17 cellular contexts compared by ENCODE assay signal in genomic region chr17:16495980-16496819, GRCh38. TPM values are rescaled to one million over a fixed set of nuclear protein-coding genes. Genes with fewer than 3 reads are reported as not detected.
A peak's percentile ranks its signal among the peaks of the same experiment; 100 is the strongest.
DNase-seq lines count a peak whose midpoint lies in the region; ATAC-seq and TF ChIP-seq lines count a peak whose summit lies in the region.
"Had no signal": no experiment of that assay in that cellular context is flagged by ENCODE, and none has a peak within 500 bp of the region (broad histone marks: within the 10 kb centered on the region; RNA-seq: fewer than 3 reads in every experiment).

No MANE protein-coding gene starts in this region.

- H3K9me3 ChIP-seq in CD4-positive, alpha-beta T cell (ENCODE audit: control insufficient read depth, low read length) = no peaks in the 10 kb centered on the region
- H3K9me3 ChIP-seq in NT2/D1 (ENCODE audit: insufficient read depth, low read length) (no peaks in the 10 kb centered on the region), spleen (no peaks in the 10 kb centered on the region), OCI-LY7 (ENCODE audit: low read length) (no peaks in the 10 kb centered on the region)
- H3K9me3 ChIP-seq: A549 had no signal

- peaks cover under 1% of the 10 kb centered on the region for H3K4me1 Mint-ChIP-seq in CD4-positive, alpha-beta T cell (ENCODE audit: low read depth)
- H3K4me1 Mint-ChIP-seq in glutamatergic neuron (ENCODE audit: low read depth, unreplicated experiment) = peaks cover 6% of the 10 kb centered on the region

- no peaks in the 10 kb centered on the region for H3K27me3 ChIP-seq in CD4-positive, alpha-beta T cell (ENCODE audit: control insufficient read depth, insufficient read depth, low read length)
- H3K27me3 ChIP-seq in NT2/D1 (ENCODE audit: insufficient read depth, insufficient read length) (peaks cover 26% of the 10 kb centered on the region), spleen (replicated peaks in 1 of 7) (peaks cover 0 to 19% (median 0%) of the 10 kb centered on the region in 7 donors)

- peaks cover 5% of the 10 kb centered on the region for H3K4me1 ChIP-seq in NT2/D1 (ENCODE audit: insufficient read depth, insufficient read length)
- H3K4me1 ChIP-seq in spleen = peaks cover 0 to 15% (median 8%) of the 10 kb centered on the region in 6 donors
- no peaks in the 10 kb centered on the region for H3K4me1 ChIP-seq in OCI-LY7 (ENCODE audit: insufficient read depth, low read length, poor library complexity, severe bottlenecking)

- POLR2A ChIA-PET in CD4-positive, alpha-beta T cell (lab: Charles Lee) = no interaction called here
- POLR2A ChIA-PET in OCI-LY7 (lab: Charles Lee) = interaction anchor here (0.7 kb wide), 1 partner anchor 21 kb away, joined by 3 read pairs; no protein-coding TSS in a partner anchor

- no peak overlapping the region for H2AFZ ChIP-seq in OCI-LY7 (ENCODE audit: low read length)

- H3K9me3 Mint-ChIP-seq in CD4-positive, alpha-beta T cell = no peaks in the 10 kb centered on the region
- H3K9me3 Mint-ChIP-seq in glutamatergic neuron (ENCODE audit: unreplicated experiment) = no peaks in the 10 kb centered on the region
- H3K9me3 Mint-ChIP-seq: CD4-positive, alpha-beta memory T cell; HFFc6 had no signal

- peak overlapping the region; percentile 52 for H3K4me3 Mint-ChIP-seq in CD4-positive, alpha-beta T cell
- H3K4me3 Mint-ChIP-seq in glutamatergic neuron (ENCODE audit: unreplicated experiment) = no peak overlapping the region
- H3K4me3 Mint-ChIP-seq: HFFc6 had no signal

- TF ChIP-seq POLR2A in spleen (IDR thresholded peaks at IDR 0.05) = no peak

- BruUV-seq in OCI-LY7 (replicated peaks; lab: Mats Ljungman, UMichigan) = no TSS peak

- no peak for DNase-seq in CD4-positive, alpha-beta T cell
- no peak for DNase-seq in NT2/D1 (ENCODE audit: low read depth, low spot score)
- no peak for DNase-seq in glutamatergic neuron
- DNase-seq in spleen = peak; percentile 38
- no peak for DNase-seq in OCI-LY7 (ENCODE audit: low spot score)
- DNase-seq: AML-193; CD4-positive, alpha-beta memory T cell; DMS153; DMS79; GDM1; HFFc6 had no signal

- H3K27ac ChIP-seq in CD4-positive, alpha-beta T cell (ENCODE audit: low read depth, low read length) = no peak overlapping the region
- H3K27ac ChIP-seq in spleen (no peak overlapping the region), OCI-LY7 (ENCODE audit: low read depth, low read length, poor library complexity, severe bottlenecking) (no peak overlapping the region)
- H3K27ac ChIP-seq: 22Rv1, A549, C4-2B had no signal

- TF ChIP-seq CTCF in CD4-positive, alpha-beta T cell (IDR thresholded peaks at IDR 0.05) = no peak
- TF ChIP-seq CTCF in glutamatergic neuron (IDR thresholded peaks at IDR 0.05; ENCODE audit: partially characterized antibody, unreplicated experiment) (no peak), spleen (IDR thresholded peaks at IDR 0.05 in 8 of 11, conservative IDR thresholded peaks at IDR 0.05 in 3 of 11) (no peak), OCI-LY7 (conservative IDR thresholded peaks at IDR 0.05; ENCODE audit: low read length) (no peak)

- H3K36me3 ChIP-seq in NT2/D1 (ENCODE audit: insufficient read depth, insufficient read length, low read length) (no peaks in the 10 kb centered on the region), spleen (no peaks in the 10 kb centered on the region), OCI-LY7 (ENCODE audit: insufficient read depth, low read length) (no peaks in the 10 kb centered on the region)

- H4K20me1 ChIP-seq in OCI-LY7 (ENCODE audit: insufficient read depth, low read length) = no peaks in the 10 kb centered on the region

- H3K9ac ChIP-seq in NT2/D1 (ENCODE audit: insufficient read length, low read depth) = peak overlapping the region; percentile 13

- no peak overlapping the region for H3K27ac Mint-ChIP-seq in CD4-positive, alpha-beta T cell
- H3K27ac Mint-ChIP-seq in glutamatergic neuron (ENCODE audit: unreplicated experiment) = peak overlapping the region; percentile 29
- H3K27ac Mint-ChIP-seq: CD4-positive, alpha-beta memory T cell; HFFc6 had no signal

- peaks cover 4% of the 10 kb centered on the region for H3K27me3 Mint-ChIP-seq in CD4-positive, alpha-beta T cell
- H3K27me3 Mint-ChIP-seq in glutamatergic neuron (ENCODE audit: unreplicated experiment) = peaks cover 4% of the 10 kb centered on the region

- no peaks in the 10 kb centered on the region for H3K36me3 Mint-ChIP-seq in CD4-positive, alpha-beta T cell (ENCODE audit: low read depth)
- no peaks in the 10 kb centered on the region for H3K36me3 Mint-ChIP-seq in glutamatergic neuron (ENCODE audit: unreplicated experiment)
- H3K36me3 Mint-ChIP-seq: CD4-positive, alpha-beta memory T cell had no signal

- WGBS in spleen, 5 donors = 81 to 88% (median 83%) methylated on average over 12 of the region's 12 CpGs

- H3K9me2 ChIP-seq in OCI-LY7 (ENCODE audit: insufficient read depth, low read length) = no peaks in the 10 kb centered on the region

- H3K4me3 ChIP-seq in NT2/D1 (ENCODE audit: insufficient read length, low read depth) (no peak overlapping the region), spleen (no peak overlapping the region), OCI-LY7 (ENCODE audit: low read depth, low read length, poor library complexity, severe bottlenecking) (no peak overlapping the region)
- H3K4me3 ChIP-seq: A549 had no signal

- intact Hi-C loops in CD4-positive, alpha-beta T cell (cut with DNase I, micrococcal nuclease) = no loop called here
- intact Hi-C loops in spleen (cut with DNase I; ENCODE audit: low total_unique reads) (no loop called here), OCI-LY7 (cut with micrococcal nuclease; ENCODE audit: unreplicated experiment) (no loop called here)

- no peak overlapping the region for H3K4me2 ChIP-seq in OCI-LY7 (ENCODE audit: low read length)
- H3K4me2 ChIP-seq: A549 had no signal

- CTCF ChIA-PET in CD4-positive, alpha-beta T cell (lab: Charles Lee) = no interaction called here
- CTCF ChIA-PET in OCI-LY7 (lab: Charles Lee; ENCODE audit: unreplicated experiment) = no interaction called here

- ATAC-seq in CD4-positive, alpha-beta T cell (ENCODE audit: poor library complexity) = no peak
- ATAC-seq in HG03521 (IDR thresholded peaks at IDR 0.05; ENCODE audit: unreplicated experiment) (no peak), GM19328 (IDR thresholded peaks at IDR 0.05; ENCODE audit: unreplicated experiment) (no peak)
- ATAC-seq: A549, HCT116 had no signal

- H3K79me2 ChIP-seq in OCI-LY7 (ENCODE audit: insufficient read depth, low read depth, low read length) = no peaks in the 10 kb centered on the region

RNA-seq across cellular contexts. Expression of gene LRRC75A, which starts 4.2 kb away (rescaled TPM):
- 1 to 10 TPM; 1.5 to 1.9 TPM for total RNA-seq in CD4-positive, alpha-beta T cell
- total RNA-seq in glutamatergic neuron (ENCODE audit: unreplicated experiment) = 7.3 TPM
- total RNA-seq in spleen = 10 to 100 TPM; 12.1 to 26.4 (median 22.3) TPM
- 10 to 100 TPM in 1 of 3 donors, 1 to 10 TPM in 2; 4.2 to 10.5 (median 4.8) TPM for polyA plus RNA-seq in spleen
- not detected in 2 replicates for total RNA-seq in OCI-LY7 (2014; rRNA removed; shearing (Covaris generic))
- total RNA-seq in OCI-LY7 (2022) = not detected in 2 replicates
